Comparison of ENCODE assay signal across 1 cellular context in the genomic region with DNA sequence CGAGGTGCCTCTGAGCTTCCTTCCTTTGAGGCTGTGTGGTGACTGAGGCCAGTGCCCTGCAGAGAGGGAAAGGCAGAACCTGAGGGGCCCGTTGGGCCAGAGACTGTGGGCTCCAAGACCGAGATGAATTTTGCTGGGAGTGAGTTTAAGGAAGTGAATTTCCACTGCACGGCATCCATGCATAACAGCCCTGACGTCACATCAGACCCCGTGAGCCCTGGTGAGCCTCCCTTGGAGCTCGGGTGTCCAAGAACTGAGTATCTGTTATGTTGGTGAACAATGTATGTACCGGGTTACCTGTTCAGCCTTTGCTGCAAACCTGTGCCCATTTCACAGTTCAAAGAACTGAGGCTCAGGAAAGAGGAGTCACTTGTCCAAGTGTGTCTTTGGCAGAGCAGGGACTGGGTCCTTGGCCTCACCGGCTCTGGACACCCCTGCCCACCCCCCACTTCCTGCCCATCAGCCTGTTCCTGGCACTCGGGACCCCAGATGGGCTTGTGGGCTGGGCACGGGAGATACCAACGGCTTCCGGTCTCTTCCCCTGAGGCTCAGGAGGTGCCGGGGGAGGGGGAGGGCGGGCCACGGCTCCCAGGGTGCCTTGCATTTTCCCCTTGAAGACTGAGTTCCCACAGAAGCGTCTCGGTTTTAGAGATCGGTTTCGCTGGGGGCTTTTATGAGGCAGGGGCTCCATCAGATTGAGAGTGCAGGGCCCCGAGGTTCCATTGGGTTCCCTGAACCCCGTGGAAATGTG.
TF ChIP-seq lines count a peak whose summit lies in the region.

No MANE protein-coding gene starts in this region.

TF ChIP-seq in K562, 482 proteins besides CTCF, POLR2A, EP300 and RAD21 (continued from another document):
- TF ChIP-seq, protein P1, sequence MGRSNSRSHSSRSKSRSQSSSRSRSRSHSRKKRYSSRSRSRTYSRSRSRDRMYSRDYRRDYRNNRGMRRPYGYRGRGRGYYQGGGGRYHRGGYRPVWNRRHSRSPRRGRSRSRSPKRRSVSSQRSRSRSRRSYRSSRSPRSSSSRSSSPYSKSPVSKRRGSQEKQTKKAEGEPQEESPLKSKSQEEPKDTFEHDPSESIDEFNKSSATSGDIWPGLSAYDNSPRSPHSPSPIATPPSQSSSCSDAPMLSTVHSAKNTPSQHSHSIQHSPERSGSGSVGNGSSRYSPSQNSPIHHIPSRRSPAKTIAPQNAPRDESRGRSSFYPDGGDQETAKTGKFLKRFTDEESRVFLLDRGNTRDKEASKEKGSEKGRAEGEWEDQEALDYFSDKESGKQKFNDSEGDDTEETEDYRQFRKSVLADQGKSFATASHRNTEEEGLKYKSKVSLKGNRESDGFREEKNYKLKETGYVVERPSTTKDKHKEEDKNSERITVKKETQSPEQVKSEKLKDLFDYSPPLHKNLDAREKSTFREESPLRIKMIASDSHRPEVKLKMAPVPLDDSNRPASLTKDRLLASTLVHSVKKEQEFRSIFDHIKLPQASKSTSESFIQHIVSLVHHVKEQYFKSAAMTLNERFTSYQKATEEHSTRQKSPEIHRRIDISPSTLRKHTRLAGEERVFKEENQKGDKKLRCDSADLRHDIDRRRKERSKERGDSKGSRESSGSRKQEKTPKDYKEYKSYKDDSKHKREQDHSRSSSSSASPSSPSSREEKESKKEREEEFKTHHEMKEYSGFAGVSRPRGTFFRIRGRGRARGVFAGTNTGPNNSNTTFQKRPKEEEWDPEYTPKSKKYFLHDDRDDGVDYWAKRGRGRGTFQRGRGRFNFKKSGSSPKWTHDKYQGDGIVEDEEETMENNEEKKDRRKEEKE (IDR thresholded peaks at IDR 0.05; ENCODE audit: borderline replicate concordance in 1 of 2, control insufficient read depth in 1 of 2, low read depth in 2 of 2, low read length in 1 of 2) = no peak
- TF ChIP-seq HDAC2 (IDR thresholded peaks at IDR 0.05) (0 out of 2 replicates have a peak, but pooled peaks have one; percentile 14), NFIC (IDR thresholded peaks at IDR 0.05) (no peak), SMARCC2 (IDR thresholded peaks at IDR 0.05; ENCODE audit: low read depth) (no peak), SAP30 (IDR thresholded peaks at IDR 0.05; ENCODE audit: borderline replicate concordance, insufficient read depth, low read depth, low read length, poor library complexity, severe bottlenecking) (no peak), FOXP1 (CRISPR knock-in tag; IDR thresholded peaks at IDR 0.05) (no peak), HIVEP1 (CRISPR knock-in tag; IDR thresholded peaks at IDR 0.05) (no peak), L3MBTL2 (IDR thresholded peaks at IDR 0.05) (no peak), KDM1A (IDR thresholded peaks at IDR 0.05) (peak in 1 of 2 experiments; percentile 69; a peak in 2 of 4 replicates), GABPA (tag; conservative IDR thresholded peaks at IDR 0.05; ENCODE audit: low read depth) (0 out of 2 replicates have a peak, but pooled peaks have one; percentile 29), ZNF57 (CRISPR knock-in tag; IDR thresholded peaks at IDR 0.05) (no peak), RHOXF2B (CRISPR knock-in tag; conservative IDR thresholded peaks at IDR 0.05) (no peak), RFX5 (IDR thresholded peaks at IDR 0.05; ENCODE audit: low read depth, low read length) (no peak), BCOR (IDR thresholded peaks at IDR 0.05) (peak; percentile 53; the same call in 1 of the 2 replicates), CBX3 (IDR thresholded peaks at IDR 0.05; ENCODE audit: borderline replicate concordance in 1 of 2, low read length in 2 of 2) (no peak), TCF7L2 (IDR thresholded peaks at IDR 0.05; ENCODE audit: low read depth, low read length) (no peak), PCBP2 (IDR thresholded peaks at IDR 0.05; ENCODE audit: low read depth, low read length, poor library complexity, severe bottlenecking) (no peak), ZBED1 (IDR thresholded peaks at IDR 0.05) (no peak), ATF1 (CRISPR knock-in tag; IDR thresholded peaks at IDR 0.05) (no peak), ATF1 (tag; IDR thresholded peaks at IDR 0.05) (peak; percentile 46)
- TF ChIP-seq, protein P2, sequence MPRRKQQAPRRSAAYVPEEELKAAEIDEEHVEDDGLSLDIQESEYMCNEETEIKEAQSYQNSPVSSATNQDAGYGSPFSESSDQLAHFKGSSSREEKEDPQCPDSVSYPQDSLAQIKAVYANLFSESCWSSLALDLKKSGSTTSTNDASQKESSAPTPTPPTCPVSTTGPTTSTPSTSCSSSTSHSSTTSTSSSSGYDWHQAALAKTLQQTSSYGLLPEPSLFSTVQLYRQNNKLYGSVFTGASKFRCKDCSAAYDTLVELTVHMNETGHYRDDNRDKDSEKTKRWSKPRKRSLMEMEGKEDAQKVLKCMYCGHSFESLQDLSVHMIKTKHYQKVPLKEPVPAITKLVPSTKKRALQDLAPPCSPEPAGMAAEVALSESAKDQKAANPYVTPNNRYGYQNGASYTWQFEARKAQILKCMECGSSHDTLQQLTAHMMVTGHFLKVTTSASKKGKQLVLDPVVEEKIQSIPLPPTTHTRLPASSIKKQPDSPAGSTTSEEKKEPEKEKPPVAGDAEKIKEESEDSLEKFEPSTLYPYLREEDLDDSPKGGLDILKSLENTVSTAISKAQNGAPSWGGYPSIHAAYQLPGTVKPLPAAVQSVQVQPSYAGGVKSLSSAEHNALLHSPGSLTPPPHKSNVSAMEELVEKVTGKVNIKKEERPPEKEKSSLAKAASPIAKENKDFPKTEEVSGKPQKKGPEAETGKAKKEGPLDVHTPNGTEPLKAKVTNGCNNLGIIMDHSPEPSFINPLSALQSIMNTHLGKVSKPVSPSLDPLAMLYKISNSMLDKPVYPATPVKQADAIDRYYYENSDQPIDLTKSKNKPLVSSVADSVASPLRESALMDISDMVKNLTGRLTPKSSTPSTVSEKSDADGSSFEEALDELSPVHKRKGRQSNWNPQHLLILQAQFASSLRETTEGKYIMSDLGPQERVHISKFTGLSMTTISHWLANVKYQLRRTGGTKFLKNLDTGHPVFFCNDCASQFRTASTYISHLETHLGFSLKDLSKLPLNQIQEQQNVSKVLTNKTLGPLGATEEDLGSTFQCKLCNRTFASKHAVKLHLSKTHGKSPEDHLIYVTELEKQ (CRISPR knock-in tag; IDR thresholded peaks at IDR 0.05) = no peak
- TF ChIP-seq, protein P3, sequence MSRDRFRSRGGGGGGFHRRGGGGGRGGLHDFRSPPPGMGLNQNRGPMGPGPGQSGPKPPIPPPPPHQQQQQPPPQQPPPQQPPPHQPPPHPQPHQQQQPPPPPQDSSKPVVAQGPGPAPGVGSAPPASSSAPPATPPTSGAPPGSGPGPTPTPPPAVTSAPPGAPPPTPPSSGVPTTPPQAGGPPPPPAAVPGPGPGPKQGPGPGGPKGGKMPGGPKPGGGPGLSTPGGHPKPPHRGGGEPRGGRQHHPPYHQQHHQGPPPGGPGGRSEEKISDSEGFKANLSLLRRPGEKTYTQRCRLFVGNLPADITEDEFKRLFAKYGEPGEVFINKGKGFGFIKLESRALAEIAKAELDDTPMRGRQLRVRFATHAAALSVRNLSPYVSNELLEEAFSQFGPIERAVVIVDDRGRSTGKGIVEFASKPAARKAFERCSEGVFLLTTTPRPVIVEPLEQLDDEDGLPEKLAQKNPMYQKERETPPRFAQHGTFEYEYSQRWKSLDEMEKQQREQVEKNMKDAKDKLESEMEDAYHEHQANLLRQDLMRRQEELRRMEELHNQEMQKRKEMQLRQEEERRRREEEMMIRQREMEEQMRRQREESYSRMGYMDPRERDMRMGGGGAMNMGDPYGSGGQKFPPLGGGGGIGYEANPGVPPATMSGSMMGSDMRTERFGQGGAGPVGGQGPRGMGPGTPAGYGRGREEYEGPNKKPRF (IDR thresholded peaks at IDR 0.05; ENCODE audit: low read depth, low read length) = no peak
- TF ChIP-seq, protein P4, sequence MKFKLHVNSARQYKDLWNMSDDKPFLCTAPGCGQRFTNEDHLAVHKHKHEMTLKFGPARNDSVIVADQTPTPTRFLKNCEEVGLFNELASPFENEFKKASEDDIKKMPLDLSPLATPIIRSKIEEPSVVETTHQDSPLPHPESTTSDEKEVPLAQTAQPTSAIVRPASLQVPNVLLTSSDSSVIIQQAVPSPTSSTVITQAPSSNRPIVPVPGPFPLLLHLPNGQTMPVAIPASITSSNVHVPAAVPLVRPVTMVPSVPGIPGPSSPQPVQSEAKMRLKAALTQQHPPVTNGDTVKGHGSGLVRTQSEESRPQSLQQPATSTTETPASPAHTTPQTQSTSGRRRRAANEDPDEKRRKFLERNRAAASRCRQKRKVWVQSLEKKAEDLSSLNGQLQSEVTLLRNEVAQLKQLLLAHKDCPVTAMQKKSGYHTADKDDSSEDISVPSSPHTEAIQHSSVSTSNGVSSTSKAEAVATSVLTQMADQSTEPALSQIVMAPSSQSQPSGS (CRISPR knock-in tag; IDR thresholded peaks at IDR 0.05) = no peak
- TF ChIP-seq, protein P5, sequence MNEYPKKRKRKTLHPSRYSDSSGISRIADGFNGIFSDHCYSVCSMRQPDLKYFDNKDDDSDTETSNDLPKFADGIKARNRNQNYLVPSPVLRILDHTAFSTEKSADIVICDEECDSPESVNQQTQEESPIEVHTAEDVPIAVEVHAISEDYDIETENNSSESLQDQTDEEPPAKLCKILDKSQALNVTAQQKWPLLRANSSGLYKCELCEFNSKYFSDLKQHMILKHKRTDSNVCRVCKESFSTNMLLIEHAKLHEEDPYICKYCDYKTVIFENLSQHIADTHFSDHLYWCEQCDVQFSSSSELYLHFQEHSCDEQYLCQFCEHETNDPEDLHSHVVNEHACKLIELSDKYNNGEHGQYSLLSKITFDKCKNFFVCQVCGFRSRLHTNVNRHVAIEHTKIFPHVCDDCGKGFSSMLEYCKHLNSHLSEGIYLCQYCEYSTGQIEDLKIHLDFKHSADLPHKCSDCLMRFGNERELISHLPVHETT (CRISPR knock-in tag; conservative IDR thresholded peaks at IDR 0.05 in 1 of 2, IDR thresholded peaks at IDR 0.05 in 1 of 2) = no peak
